3 cellular contexts compared by ENCODE assay signal in the genomic region with DNA sequence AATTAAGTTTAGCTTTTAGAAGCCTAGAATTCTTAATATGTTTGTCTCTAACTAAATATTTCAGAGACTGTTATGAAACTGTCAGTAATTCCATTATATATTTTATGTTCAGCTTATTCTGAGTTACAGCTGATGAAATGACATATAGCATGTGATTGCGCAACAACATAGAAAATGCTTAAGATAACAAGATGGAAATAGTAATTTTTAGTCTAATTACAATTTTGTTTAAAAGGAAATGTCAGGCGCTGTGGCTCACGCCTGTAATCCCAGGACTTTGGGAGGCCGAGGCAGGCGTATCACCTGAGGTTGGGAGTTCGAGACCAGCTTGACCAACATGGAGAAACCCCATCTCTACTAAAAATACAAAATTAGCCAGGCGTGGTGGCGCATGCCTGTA.
TF ChIP-seq lines count a peak whose summit lies in the region.
"Not testable (repeated sequence)": the region's sequence is repeated elsewhere in the genome, so short reads cannot be mapped to it uniquely, and the experiment has no call there.

No MANE protein-coding gene starts in this region.

TF ChIP-seq in HCT116, 20 proteins besides CTCF, POLR2A, EP300 and RAD21:
- TF ChIP-seq CEBPB (IDR thresholded peaks at IDR 0.05; ENCODE audit: low read depth): peak; percentile 59

TF ChIP-seq in SK-N-SH treated with all-trans-retinoic acid at 6 μM for 48 hours, 23 proteins besides CTCF, POLR2A, EP300 and RAD21:
- TF ChIP-seq ISL1 (CRISPR knock-in tag; IDR thresholded peaks at IDR 0.05): 0 out of 2 replicates have a peak, but pooled peaks have one; percentile 20

TF ChIP-seq in K562, 482 proteins besides CTCF, POLR2A, EP300 and RAD21:
- TF ChIP-seq IRF9 (tag; IDR thresholded peaks at IDR 0.05) (peak; percentile 95), ATF3 (IDR thresholded peaks at IDR 0.05) (peak; percentile 61), TRIM24 (IDR thresholded peaks at IDR 0.05) (peak; percentile 66 to 75; a peak in 3 of 4 replicates), MEIS2 (IDR thresholded peaks at IDR 0.05; ENCODE audit: partially characterized antibody) (peak; percentile 60), DACH1 (IDR thresholded peaks at IDR 0.05; ENCODE audit: partially characterized antibody) (peak; percentile 52), PBX2 (tag; conservative IDR thresholded peaks at IDR 0.05; ENCODE audit: low read depth) (peak; percentile 70), CEBPB (tag; IDR thresholded peaks at IDR 0.05) (peak; percentile 100), CEBPG (CRISPR knock-in tag; IDR thresholded peaks at IDR 0.05) (peak; percentile 86), CEBPG (tag; conservative IDR thresholded peaks at IDR 0.05 in 1 of 2, IDR thresholded peaks at IDR 0.05 in 1 of 2) (peak; percentile 96 to 100)
- TF ChIP-seq ATF3 (CRISPR knock-in tag; conservative IDR thresholded peaks at IDR 0.05); PBX2 (CRISPR knock-in tag; IDR thresholded peaks at IDR 0.05; ENCODE audit: low read depth): not testable (repeated sequence)
